Comparison of ENCODE assay signal across 1 cellular context in genomic region chr4:143692241-143692640, GRCh38.
TF ChIP-seq lines count a peak whose summit lies in the region.

No MANE protein-coding gene starts in this region.

TF ChIP-seq in SK-N-SH, 30 proteins besides CTCF, POLR2A, EP300 and RAD21 (continued from another document):
- TF ChIP-seq IRF3 (IDR thresholded peaks at IDR 0.05; ENCODE audit: low read depth, low read length) (no peak), USF1 (IDR thresholded peaks at IDR 0.05; ENCODE audit: borderline replicate concordance, low read depth) (no peak)
